ENCODE assay signal across 21 cellular contexts in genomic region chrX:119190251-119190651, GRCh38. TPM values are rescaled to one million over a fixed set of nuclear protein-coding genes. Genes with fewer than 3 reads are reported as not detected.
A peak's percentile ranks its signal among the peaks of the same experiment; 100 is the strongest.
DNase-seq lines count a peak whose midpoint lies in the region; ATAC-seq and TF ChIP-seq lines count a peak whose summit lies in the region.
"Had no signal": no experiment of that assay in that cellular context is flagged by ENCODE, and none has a peak within 500 bp of the region (broad histone marks: within the 10 kb centered on the region; RNA-seq: fewer than 3 reads in every experiment).

No MANE protein-coding gene starts in this region.

- H3K4me1 ChIP-seq in heart left ventricle: peaks cover 0 to 5% (median 0%) of the 10 kb centered on the region in 12 donors
- no peaks in the 10 kb centered on the region for H3K4me1 ChIP-seq in aorta (ENCODE audit: control insufficient read depth in 1 of 2, insufficient read depth in 2 of 2, low read length in 2 of 2)
- H3K4me1 ChIP-seq: upper lobe of right lung had no signal

- H3K4me3 Mint-ChIP-seq in nephron: no peak overlapping the region
- H3K4me3 Mint-ChIP-seq: activated CD4-positive, alpha-beta T cell treated with anti-CD3 and anti-CD28 coated beads, Interleukin-2, amount 10 ng/mL, durations not matched to agents 24 days and 14 days; activated T-helper 1 cell treated with anti-CD3 and anti-CD28 coated beads, Interleukin-12 subunit alpha, Interleukin-12 subunit beta, Interleukin-2, Interleukin-4 antibody, amounts not matched to agents 30 ng/mL and 10 ng/mL and 1 ng/mL, durations not matched to agents 14 hours and 24 hours and 36 hours; B cell had no signal

- H3K4me3 ChIP-seq in heart left ventricle (peak overlapping the region in 1 of 12 donors; percentile 10), aorta (ENCODE audit: low read length in 2 of 2) (no peak overlapping the region)
- H3K4me3 ChIP-seq: SK-N-MC, upper lobe of right lung had no signal

- peak overlapping the region; percentile 24 to 94 (median 85) for H3K27ac Mint-ChIP-seq in nephron
- H3K27ac Mint-ChIP-seq: activated CD4-positive, alpha-beta T cell treated with anti-CD3 and anti-CD28 coated beads, Interleukin-2, amount 10 ng/mL, durations not matched to agents 24 days and 14 days; activated T-helper 1 cell treated with anti-CD3 and anti-CD28 coated beads, Interleukin-12 subunit alpha, Interleukin-12 subunit beta, Interleukin-2, Interleukin-4 antibody, amounts not matched to agents 30 ng/mL and 10 ng/mL and 1 ng/mL, durations not matched to agents 14 hours and 24 hours and 36 hours; B cell had no signal

- peak overlapping the region in 9 of 12 donors; percentile 32 to 74 (median 54) for H3K27ac ChIP-seq in heart left ventricle
- no peak overlapping the region for H3K27ac ChIP-seq in aorta (ENCODE audit: low read depth in 1 of 2, low read length in 2 of 2)
- H3K27ac ChIP-seq: SK-N-MC, upper lobe of right lung, VCaP had no signal

- H3K27me3 ChIP-seq in heart left ventricle (no peaks in the 10 kb centered on the region), aorta (ENCODE audit: control insufficient read depth in 1 of 2, insufficient read depth in 2 of 2, low read length in 1 of 2) (no peaks in the 10 kb centered on the region)
- H3K27me3 ChIP-seq: upper lobe of right lung had no signal

- intact Hi-C loops in Right ventricle myocardium inferior (cut with DNase I) (no loop called here), cardiac septum (cut with DNase I) (no loop called here), heart left ventricle (cut with DNase I) (loop anchor here in 3 of 10 donors (5.0 to 10.0 kb wide), 3 partner anchors 45 to 345 kb away; no protein-coding TSS in a partner anchor), aorta (cut with DNase I) (no loop called here)

- ATAC-seq in Right ventricle myocardium inferior (peak; percentile 57), heart left ventricle (peak; percentile 16 to 67 (median 47)), aorta (ENCODE audit: low FRiP score) (peak; percentile 52)
- ATAC-seq: upper lobe of right lung had no signal

- TF ChIP-seq CTCF in heart left ventricle (IDR thresholded peaks at IDR 0.05) (no peak), nephron (IDR thresholded peaks at IDR 0.05; ENCODE audit: unreplicated experiment in 3 of 3) (no peak)

- H3K27me3 Mint-ChIP-seq in nephron (ENCODE audit: low read depth): no peaks in the 10 kb centered on the region
- H3K27me3 Mint-ChIP-seq: activated CD4-positive, alpha-beta T cell treated with anti-CD3 and anti-CD28 coated beads, Interleukin-2, amount 10 ng/mL, durations not matched to agents 24 days and 14 days had no signal

- peaks cover 11% of the 10 kb centered on the region for H3K9me3 Mint-ChIP-seq in nephron
- H3K9me3 Mint-ChIP-seq: activated CD4-positive, alpha-beta T cell treated with anti-CD3 and anti-CD28 coated beads, Interleukin-2, amount 10 ng/mL, durations not matched to agents 24 days and 14 days; activated T-helper 1 cell treated with anti-CD3 and anti-CD28 coated beads, Interleukin-12 subunit alpha, Interleukin-12 subunit beta, Interleukin-2, Interleukin-4 antibody, amounts not matched to agents 30 ng/mL and 10 ng/mL and 1 ng/mL, durations not matched to agents 14 hours and 24 hours and 36 hours had no signal

- H3K36me3 Mint-ChIP-seq in nephron (ENCODE audit: low read depth): no peaks in the 10 kb centered on the region

- TF ChIP-seq POLR2A in heart left ventricle (IDR thresholded peaks at IDR 0.05): no peak

- H3K36me3 ChIP-seq in heart left ventricle: no peaks in the 10 kb centered on the region
- H3K36me3 ChIP-seq in aorta (ENCODE audit: control insufficient read depth in 1 of 2, insufficient read depth in 2 of 2, low read length in 1 of 2): no peaks in the 10 kb centered on the region
- H3K36me3 ChIP-seq: upper lobe of right lung had no signal

- no peak for DNase-seq in Right ventricle myocardium inferior (ENCODE audit: missing footprints)
- DNase-seq in cardiac septum (ENCODE audit: low spot score): no peak
- DNase-seq in heart left ventricle: peak; percentile 6 to 63 (median 30)
- DNase-seq in aorta: no peak
- DNase-seq in NAMALWA (ENCODE audit: low spot score): no peak
- DNase-seq in NCI-H1436 (lab: John Stamatoyannopoulos, UW): no peak
- DNase-seq in SHP77 (lab: John Stamatoyannopoulos, UW): no peak
- DNase-seq: activated CD4-positive, alpha-beta T cell treated with anti-CD3 and anti-CD28 coated beads, Interleukin-2, amount 10 ng/mL, durations not matched to agents 24 days and 14 days; activated naive CD4-positive, alpha-beta T cell treated with anti-CD3 and anti-CD28 coated beads, Interleukin-2, amount 50 U/mL, for 16 hours; DMS79 treated with DMSO at 0.1 percent for 48 hours; effector CD8-positive, alpha-beta T cell; Karpas-422; NCI-H1048; NCI-H2081; NCI-H446 treated with DMSO at 0.1 percent for 48 hours; upper lobe of right lung had no signal

- WGBS in heart left ventricle, 4 donors: 54 to 65% (median 60%) methylated on average over 3 of the region's 3 CpGs
- WGBS in aorta, 2 donors: 8 to 38% methylated on average over 3 of the region's 3 CpGs

- H3K9me3 ChIP-seq in heart left ventricle (no peaks in the 10 kb centered on the region), aorta (ENCODE audit: control insufficient read depth, low read length) (no peaks in the 10 kb centered on the region)
- H3K9me3 ChIP-seq: upper lobe of right lung had no signal

- H3K4me1 Mint-ChIP-seq in nephron: peaks cover 36% of the 10 kb centered on the region
- H3K4me1 Mint-ChIP-seq: activated CD4-positive, alpha-beta T cell treated with anti-CD3 and anti-CD28 coated beads, Interleukin-2, amount 10 ng/mL, durations not matched to agents 24 days and 14 days; B cell had no signal

RNA-seq across cellular contexts. Expression of gene PGRMC1, which starts 45.8 kb away (rescaled TPM):
- total RNA-seq in Right ventricle myocardium inferior: 21.9 TPM
- total RNA-seq in cardiac septum: 16.5 TPM
- total RNA-seq in heart left ventricle: 10 to 100 TPM; 12.6 to 28.6 (median 17.1) TPM
- 10 to 100 TPM; 18.9 to 28.0 TPM for polyA plus RNA-seq in heart left ventricle
- 10 to 100 TPM; 79.0 to 92.8 TPM for total RNA-seq in aorta
- 10 to 100 TPM; 64.9 to 90.7 TPM for polyA plus RNA-seq in aorta

Comparison
In these comparisons a context has a peak if more than half of its experiments do, and no peak if none do; other contexts are left out.
1. DNase-seq: peak in heart left ventricle (5 of 5); none in Right ventricle myocardium inferior (single experiment), cardiac septum (single experiment), aorta (0 of 2), NAMALWA (single experiment), NCI-H1436 (single experiment) and SHP77 (0 of 2).
2. H3K27ac ChIP-seq: peak in heart left ventricle (9 of 12); none in aorta (0 of 2).
3. Peak in every context shown above with its lines, with median percentiles within 50 percentile points of each other: ATAC-seq.